ENCODE assay signal across 19 cellular contexts in the genomic region with DNA sequence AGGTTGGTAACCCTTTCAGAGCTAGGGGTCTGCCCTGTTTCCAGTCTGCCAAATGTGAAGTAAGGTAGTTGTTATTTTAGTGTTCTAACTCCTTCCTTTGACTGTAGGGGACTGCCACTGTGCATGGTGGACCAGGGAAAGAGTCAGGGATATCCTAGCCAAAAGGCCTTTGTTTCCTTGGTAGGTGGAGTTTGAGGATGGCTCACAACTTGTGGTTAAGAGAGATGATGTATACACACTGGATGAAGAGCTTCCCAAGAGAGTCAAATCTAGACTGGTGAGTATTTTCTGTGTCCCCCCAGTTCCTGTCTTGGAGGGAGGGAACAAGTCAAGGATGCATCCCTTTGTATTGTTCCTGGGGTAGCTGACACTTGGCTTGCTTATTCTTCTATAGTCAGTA. TPM values are rescaled to one million over a fixed set of nuclear protein-coding genes. Genes with fewer than 3 reads are reported as not detected.
DNase-seq lines count a peak whose midpoint lies in the region; ATAC-seq and TF ChIP-seq lines count a peak whose summit lies in the region.
"Had no signal": no experiment of that assay in that cellular context is flagged by ENCODE, and none has a peak within 500 bp of the region (broad histone marks: within the 10 kb centered on the region; RNA-seq: fewer than 3 reads in every experiment).

No MANE protein-coding gene starts in this region.

- ATAC-seq in activated naive CD8-positive, alpha-beta T cell treated with anti-CD3 and anti-CD28 coated beads, Interleukin-2, amount 50 U/mL, for 24 hours: no peak
- no peak for ATAC-seq in stimulated activated effector memory CD8-positive, alpha-beta T cell treated with anti-CD3 and anti-CD28 coated beads, Interleukin-12 subunit alpha, Interleukin-12 subunit beta, amount 100 ng/mL, for 72 hours
- ATAC-seq: A549, HCT116, Right ventricle myocardium inferior had no signal

- H3K4me3 ChIP-seq in fibroblast of mammary gland (ENCODE audit: control insufficient read depth, low read depth, low read length): no peak overlapping the region
- H3K4me3 ChIP-seq: A549, Peyer's patch had no signal

- H3K27ac Mint-ChIP-seq in activated naive CD8-positive, alpha-beta T cell treated with anti-CD3 and anti-CD28 coated beads for 36 hours: peak overlapping the region; percentile 46
- no peak overlapping the region for H3K27ac Mint-ChIP-seq in activated naive CD8-positive, alpha-beta T cell treated with anti-CD3 and anti-CD28 coated beads, Interleukin-2, amount 50 U/mL, for 24 hours
- peak overlapping the region; percentile 20 for H3K27ac Mint-ChIP-seq in stimulated activated effector memory CD8-positive, alpha-beta T cell treated with anti-CD3 and anti-CD28 coated beads, Interleukin-12 subunit alpha, Interleukin-12 subunit beta, amount 100 ng/mL, for 72 hours
- no peak overlapping the region for H3K27ac Mint-ChIP-seq in mesothelial cell of epicardium

- H3K4me1 Mint-ChIP-seq in activated naive CD8-positive, alpha-beta T cell treated with anti-CD3 and anti-CD28 coated beads for 36 hours: peaks cover 23% of the 10 kb centered on the region
- H3K4me1 Mint-ChIP-seq in activated naive CD8-positive, alpha-beta T cell treated with anti-CD3 and anti-CD28 coated beads, Interleukin-2, amount 50 U/mL, for 24 hours: peaks cover 29% of the 10 kb centered on the region
- H3K4me1 Mint-ChIP-seq in stimulated activated effector memory CD8-positive, alpha-beta T cell treated with anti-CD3 and anti-CD28 coated beads, Interleukin-12 subunit alpha, Interleukin-12 subunit beta, amount 100 ng/mL, for 72 hours: peaks cover 27% of the 10 kb centered on the region
- peaks cover 16% of the 10 kb centered on the region for H3K4me1 Mint-ChIP-seq in mesothelial cell of epicardium

- peaks cover 30% of the 10 kb centered on the region for H3K36me3 Mint-ChIP-seq in activated naive CD8-positive, alpha-beta T cell treated with anti-CD3 and anti-CD28 coated beads for 36 hours
- peaks cover 36% of the 10 kb centered on the region for H3K36me3 Mint-ChIP-seq in activated naive CD8-positive, alpha-beta T cell treated with anti-CD3 and anti-CD28 coated beads, Interleukin-2, amount 50 U/mL, for 24 hours (ENCODE audit: low read depth)
- peaks cover 80% of the 10 kb centered on the region for H3K36me3 Mint-ChIP-seq in stimulated activated effector memory CD8-positive, alpha-beta T cell treated with anti-CD3 and anti-CD28 coated beads, Interleukin-12 subunit alpha, Interleukin-12 subunit beta, amount 100 ng/mL, for 72 hours
- H3K36me3 Mint-ChIP-seq in mesothelial cell of epicardium: peaks cover 14% of the 10 kb centered on the region

- no peak overlapping the region for H3K4me3 Mint-ChIP-seq in activated naive CD8-positive, alpha-beta T cell treated with anti-CD3 and anti-CD28 coated beads for 36 hours
- no peak overlapping the region for H3K4me3 Mint-ChIP-seq in activated naive CD8-positive, alpha-beta T cell treated with anti-CD3 and anti-CD28 coated beads, Interleukin-2, amount 50 U/mL, for 24 hours
- no peak overlapping the region for H3K4me3 Mint-ChIP-seq in stimulated activated effector memory CD8-positive, alpha-beta T cell treated with anti-CD3 and anti-CD28 coated beads, Interleukin-12 subunit alpha, Interleukin-12 subunit beta, amount 100 ng/mL, for 72 hours
- no peak overlapping the region for H3K4me3 Mint-ChIP-seq in mesothelial cell of epicardium

- no peaks in the 10 kb centered on the region for H3K27me3 Mint-ChIP-seq in activated naive CD8-positive, alpha-beta T cell treated with anti-CD3 and anti-CD28 coated beads for 36 hours
- no peaks in the 10 kb centered on the region for H3K27me3 Mint-ChIP-seq in activated naive CD8-positive, alpha-beta T cell treated with anti-CD3 and anti-CD28 coated beads, Interleukin-2, amount 50 U/mL, for 24 hours
- H3K27me3 Mint-ChIP-seq in mesothelial cell of epicardium (ENCODE audit: low read depth): no peaks in the 10 kb centered on the region
- H3K27me3 Mint-ChIP-seq: CD8-positive, alpha-beta memory T cell had no signal

- no peaks in the 10 kb centered on the region for H3K9me3 Mint-ChIP-seq in activated naive CD8-positive, alpha-beta T cell treated with anti-CD3 and anti-CD28 coated beads for 36 hours
- H3K9me3 Mint-ChIP-seq in activated naive CD8-positive, alpha-beta T cell treated with anti-CD3 and anti-CD28 coated beads, Interleukin-2, amount 50 U/mL, for 24 hours: no peaks in the 10 kb centered on the region
- H3K9me3 Mint-ChIP-seq in stimulated activated effector memory CD8-positive, alpha-beta T cell treated with anti-CD3 and anti-CD28 coated beads, Interleukin-12 subunit alpha, Interleukin-12 subunit beta, amount 100 ng/mL, for 72 hours: no peaks in the 10 kb centered on the region
- H3K9me3 Mint-ChIP-seq in mesothelial cell of epicardium: no peaks in the 10 kb centered on the region
- H3K9me3 Mint-ChIP-seq: CD8-positive, alpha-beta memory T cell had no signal

- TF ChIP-seq CTCF in fibroblast of mammary gland (conservative IDR thresholded peaks at IDR 0.05; ENCODE audit: control insufficient read depth, insufficient read depth, low read depth, low read length) (no peak), mesothelial cell of epicardium (IDR thresholded peaks at IDR 0.05; ENCODE audit: unreplicated experiment) (no peak)

- DNase-seq in activated naive CD8-positive, alpha-beta T cell treated with anti-CD3 and anti-CD28 coated beads for 36 hours: no peak
- DNase-seq in activated naive CD8-positive, alpha-beta T cell treated with anti-CD3 and anti-CD28 coated beads, Interleukin-2, amount 50 U/mL, for 24 hours: no peak
- DNase-seq in RPMI7951 (ENCODE audit: low read depth) (peak; percentile 18), fibroblast of mammary gland (ENCODE audit: low read depth) (peak; percentile 63), A172 (ENCODE audit: low spot score) (no peak), mesothelial cell of epicardium (ENCODE audit: low spot score in 2 of 2, unreplicated experiment in 2 of 2) (no peak), NCI-H1048 (lab: John Stamatoyannopoulos, UW) (no peak)
- no peak for DNase-seq in stimulated activated effector memory CD8-positive, alpha-beta T cell treated with anti-CD3 and anti-CD28 coated beads, Interleukin-12 subunit alpha, Interleukin-12 subunit beta, amount 100 ng/mL, for 72 hours (ENCODE audit: low spot score in 2 of 2)
- DNase-seq: CD8-positive, alpha-beta memory T cell; DMS53; EL; GOT3; Karpas-422; NCI-H1105; NCI-H1694; Peyer's patch had no signal

RNA-seq across cellular contexts. Expression of a gene that starts 3.5 kb away (rescaled TPM):
- 10 to 100 TPM in 1 of 2 experiments, 1 to 10 TPM in 1; 9.7 to 11.1 TPM for total RNA-seq in activated naive CD8-positive, alpha-beta T cell treated with anti-CD3 and anti-CD28 coated beads for 36 hours
- 14.7 and 15.6 TPM in 2 replicates for total RNA-seq in RPMI7951 (2014; rRNA removed; shearing (Covaris generic))
- total RNA-seq in A172 (2014; rRNA removed; shearing (Covaris generic)): 7.4 and 8.9 TPM in 2 replicates
- 27.9 to 31.0 TPM (median 29.0 TPM) in 3 replicates for total RNA-seq in mesothelial cell of epicardium

RNA-seq across cellular contexts. Expression of a gene that starts 53.9 kb away (rescaled TPM):
- 10 to 100 TPM; 24.9 to 26.0 TPM for total RNA-seq in activated naive CD8-positive, alpha-beta T cell treated with anti-CD3 and anti-CD28 coated beads for 36 hours
- total RNA-seq in RPMI7951 (2014; rRNA removed; shearing (Covaris generic)): 22.0 and 29.6 TPM in 2 replicates
- 21.8 and 26.2 TPM in 2 replicates for total RNA-seq in A172 (2014; rRNA removed; shearing (Covaris generic))
- total RNA-seq in mesothelial cell of epicardium: 82.6 to 93.2 TPM (median 83.0 TPM) in 3 replicates

Comparison
In these comparisons a context has a peak if more than half of its experiments do, and no peak if none do; other contexts are left out.
1. H3K27ac Mint-ChIP-seq: peak in activated naive CD8-positive, alpha-beta T cell treated with anti-CD3 and anti-CD28 coated beads for 36 hours (single experiment) and stimulated activated effector memory CD8-positive, alpha-beta T cell treated with anti-CD3 and anti-CD28 coated beads, Interleukin-12 subunit alpha, Interleukin-12 subunit beta, amount 100 ng/mL, for 72 hours (single experiment); none in activated naive CD8-positive, alpha-beta T cell treated with anti-CD3 and anti-CD28 coated beads, Interleukin-2, amount 50 U/mL, for 24 hours (single experiment) and mesothelial cell of epicardium (single experiment).
2. DNase-seq: peak in RPMI7951 (single experiment) and fibroblast of mammary gland (single experiment); none in activated naive CD8-positive, alpha-beta T cell treated with anti-CD3 and anti-CD28 coated beads for 36 hours (single experiment), activated naive CD8-positive, alpha-beta T cell treated with anti-CD3 and anti-CD28 coated beads, Interleukin-2, amount 50 U/mL, for 24 hours (single experiment), stimulated activated effector memory CD8-positive, alpha-beta T cell treated with anti-CD3 and anti-CD28 coated beads, Interleukin-12 subunit alpha, Interleukin-12 subunit beta, amount 100 ng/mL, for 72 hours (0 of 2), A172 (single experiment), mesothelial cell of epicardium (0 of 2) and NCI-H1048 (single experiment).